29 cellular contexts compared by ENCODE assay signal in genomic region chr14:58444627-58445026, GRCh38. TPM values are rescaled to one million over a fixed set of nuclear protein-coding genes. Genes with fewer than 3 reads are reported as not detected.
"Had no signal": no experiment of that assay in that cellular context is flagged by ENCODE, and none has a peak within 500 bp of the region (broad histone marks: within the 10 kb centered on the region; RNA-seq: fewer than 3 reads in every experiment).

No MANE protein-coding gene starts in this region.

- H3K9me3 ChIP-seq: SJSA1, SK-N-SH had no signal

- H3K9me2 ChIP-seq: SK-N-SH had no signal

- DNase-seq: activated CD4-positive, alpha-beta T cell treated with anti-CD3 and anti-CD28 coated beads, Interleukin-2, amount 10 ng/mL, durations not matched to agents 24 days and 14 days; activated CD4-positive, alpha-beta T cell treated with anti-CD3 and anti-CD28 coated beads, Interleukin-2, amount 50 U/mL, for 4 hours; activated CD8-positive, alpha-beta T cell treated with anti-CD3 and anti-CD28 coated beads for 36 hours; activated gamma-delta T cell; activated naive CD4-positive, alpha-beta T cell treated with Interleukin-2 at 50 U/mL for 16 hours; activated naive CD8-positive, alpha-beta T cell treated with anti-CD3 and anti-CD28 coated beads, Interleukin-2, amount 10 ng/mL, durations not matched to agents 7 days and 5 days; activated T-cell treated with anti-CD3 and anti-CD28 coated beads, Interleukin-2, amount 50 U/mL, for 24 hours; anterior cingulate cortex; brain microvascular endothelial cell; Karpas-422; KBM-7; NCI-H1105; NCI-H1436; NCI-H1694; NCI-H1930; NCI-H2081 treated with DMSO at 0.1 percent for 48 hours; NCI-H345; NCI-H524 treated with DMSO at 0.1 percent for 48 hours; SHP77 treated with DMSO at 0.1 percent for 48 hours; SK-N-SH had no signal

- H3K27ac ChIP-seq: brain microvascular endothelial cell, SJSA1 had no signal

- H3K4me3 ChIP-seq: SJSA1 had no signal

- FAIRE-seq: TTC549 had no signal

- ATAC-seq: activated CD8-positive, alpha-beta T cell treated with anti-CD3 and anti-CD28 coated beads for 36 hours; Panc1 had no signal

- H3K4me2 ChIP-seq: SK-N-SH had no signal

- H3K4me1 ChIP-seq: SJSA1 had no signal

- H3K27me3 ChIP-seq: brain microvascular endothelial cell, SJSA1 had no signal

RNA-seq across cellular contexts. Expression of gene TOMM20L, which starts 48.9 kb away (rescaled TPM):
- total RNA-seq: activated CD4-positive, alpha-beta T cell treated with anti-CD3 and anti-CD28 coated beads, Interleukin-2, amount 10 ng/mL, durations not matched to agents 24 days and 14 days; activated CD8-positive, alpha-beta memory T cell treated with anti-CD3 and anti-CD28 coated beads for 36 hours; activated CD8-positive, alpha-beta T cell treated with anti-CD3 and anti-CD28 coated beads for 36 hours; activated naive CD8-positive, alpha-beta T cell treated with anti-CD3 and anti-CD28 coated beads, Interleukin-2, amount 10 ng/mL, durations not matched to agents 7 days and 5 days; activated T-helper 2 cell treated with anti-CD3 and anti-CD28 coated beads, Interferon-gamma antibody, Interleukin-2, Interleukin-4, amounts not matched to agents 10 μg/mL and 5 μg/mL and 100 μg/mL, durations not matched to agents 14 hours and 24 hours and 36 hours; MCF 10A; NCI-H460; RPMI7951; SJSA1 had no signal
- polyA plus RNA-seq: adipose tissue, SK-N-SH had no signal
